12 cellular contexts compared by ENCODE assay signal in genomic region chr20:31548823-31549512, GRCh38. TPM values are rescaled to one million over a fixed set of nuclear protein-coding genes. Genes with fewer than 3 reads are reported as not detected.
DNase-seq lines count a peak whose midpoint lies in the region; ATAC-seq and TF ChIP-seq lines count a peak whose summit lies in the region.
"Had no signal": no experiment of that assay in that cellular context is flagged by ENCODE, and none has a peak within 500 bp of the region (broad histone marks: within the 10 kb centered on the region; RNA-seq: fewer than 3 reads in every experiment).

No MANE protein-coding gene starts in this region.

- H3K9me3 ChIP-seq in SK-N-MC (ENCODE audit: low read depth, low read length) (no peaks in the 10 kb centered on the region), tibial artery (no peaks in the 10 kb centered on the region)

- H3K36me3 ChIP-seq in SK-N-MC (ENCODE audit: insufficient read depth, low read length) (peaks cover 61% of the 10 kb centered on the region), tibial artery (peaks cover 27 to 72% (median 46%) of the 10 kb centered on the region in 3 donors)

- peak overlapping the region; percentile 90 to 95 for H3K27ac Mint-ChIP-seq in natural killer cell treated with Interleukin-12 subunit alpha and Interleukin-12 subunit beta and Interleukin-15 and Interleukin-18, amount 100 ng/mL, for 72 hours
- H3K27ac Mint-ChIP-seq in natural killer cell: peak overlapping the region in 1 of 2 donors; percentile 96

- peak overlapping the region; percentile 90 for H3K4me3 Mint-ChIP-seq in natural killer cell treated with Interleukin-12 subunit alpha and Interleukin-12 subunit beta and Interleukin-15 and Interleukin-18, amount 100 ng/mL, for 72 hours
- H3K4me3 Mint-ChIP-seq in natural killer cell: no peak overlapping the region

- no peaks in the 10 kb centered on the region for H3K9me3 Mint-ChIP-seq in natural killer cell treated with Interleukin-12 subunit alpha and Interleukin-12 subunit beta and Interleukin-15 and Interleukin-18, amount 100 ng/mL, for 72 hours
- H3K9me3 Mint-ChIP-seq in natural killer cell: no peaks in the 10 kb centered on the region

- DNase-seq in natural killer cell treated with Interleukin-12 subunit alpha and Interleukin-12 subunit beta and Interleukin-15 and Interleukin-18, amount 100 ng/mL, for 72 hours (ENCODE audit: low spot score): no peak
- DNase-seq in natural killer cell: no peak
- no peak for DNase-seq in SK-N-MC (ENCODE audit: low read depth, low spot score)
- no peak for DNase-seq in epithelial cell of prostate (ENCODE audit: low read depth, low spot score)
- no peak for DNase-seq in NCI-H2171 treated with DMSO at 0.1 percent for 48 hours (lab: John Stamatoyannopoulos, UW)
- no peak for DNase-seq in tibial artery
- no peak for DNase-seq in NCI-H446 treated with DMSO at 0.1 percent for 48 hours (lab: John Stamatoyannopoulos, UW)
- DNase-seq: activated CD8-positive, alpha-beta memory T cell treated with anti-CD3 and anti-CD28 coated beads for 24 hours; NCI-H2029 treated with DMSO at 0.1 percent for 48 hours; SHP77; stimulated activated naive CD4-positive, alpha-beta T cell treated with Interleukin-2 at 50 U/mL for 16 hours had no signal

- H3K36me3 Mint-ChIP-seq in natural killer cell treated with Interleukin-12 subunit alpha and Interleukin-12 subunit beta and Interleukin-15 and Interleukin-18, amount 100 ng/mL, for 72 hours: peaks cover 16% of the 10 kb centered on the region
- H3K36me3 Mint-ChIP-seq in natural killer cell: no peaks in the 10 kb centered on the region

- peaks cover 16 to 33% of the 10 kb centered on the region in 2 donors for H3K4me1 Mint-ChIP-seq in natural killer cell treated with Interleukin-12 subunit alpha and Interleukin-12 subunit beta and Interleukin-15 and Interleukin-18, amount 100 ng/mL, for 72 hours (ENCODE audit: low read depth in 2 of 2)
- H3K4me1 Mint-ChIP-seq in natural killer cell: peaks cover 20 to 29% of the 10 kb centered on the region in 2 donors

- H3K27ac ChIP-seq in SK-N-MC: no peak overlapping the region
- peak overlapping the region; percentile 89 for H3K27ac ChIP-seq in epithelial cell of prostate
- H3K27ac ChIP-seq in tibial artery: no peak overlapping the region

- no peaks in the 10 kb centered on the region for H3K27me3 Mint-ChIP-seq in natural killer cell treated with Interleukin-12 subunit alpha and Interleukin-12 subunit beta and Interleukin-15 and Interleukin-18, amount 100 ng/mL, for 72 hours
- H3K27me3 Mint-ChIP-seq in natural killer cell (ENCODE audit: low read depth in 2 of 2): no peaks in the 10 kb centered on the region

- H3K4me3 ChIP-seq in SK-N-MC: peak overlapping the region; percentile 80
- no peak overlapping the region for H3K4me3 ChIP-seq in tibial artery

- H3K27me3 ChIP-seq in tibial artery: no peaks in the 10 kb centered on the region

- peaks cover 0 to 16% (median 9%) of the 10 kb centered on the region in 4 donors for H3K4me1 ChIP-seq in tibial artery

- peak overlapping the region; percentile 98 for H3K9ac ChIP-seq in SK-N-MC (ENCODE audit: insufficient read length)

- intact Hi-C loops in natural killer cell (cut with micrococcal nuclease): no loop called here
- intact Hi-C loops in tibial artery (cut with DNase I; ENCODE audit: low total_unique reads): no loop called here

- no peak for TF ChIP-seq CTCF in natural killer cell (IDR thresholded peaks at IDR 0.05)
- no peak for TF ChIP-seq CTCF in tibial artery (IDR thresholded peaks at IDR 0.05)

- ATAC-seq in natural killer cell treated with Interleukin-12 subunit alpha and Interleukin-12 subunit beta and Interleukin-15 and Interleukin-18, amount 100 ng/mL, for 72 hours: no peak
- no peak for ATAC-seq in natural killer cell
- no peak for ATAC-seq in HG03175 (IDR thresholded peaks at IDR 0.05; ENCODE audit: unreplicated experiment)

RNA-seq across cellular contexts. Expression of gene HM13, which starts 34.7 kb away (rescaled TPM):
- 100 to 1,000 TPM; 233 to 257 TPM for total RNA-seq in natural killer cell treated with Interleukin-12 subunit alpha and Interleukin-12 subunit beta and Interleukin-15 and Interleukin-18, amount 100 ng/mL, for 72 hours
- 100 to 1,000 TPM in 2 of 3 donors, 10 to 100 TPM in 1; 97.5 to 135 (median 104) TPM for total RNA-seq in natural killer cell

RNA-seq across cellular contexts. Expression of gene ID1, which starts 56.1 kb away (rescaled TPM):
- 1 to 10 TPM in 1 of 2 donors, under 1 TPM in 1; 0.52 to 1.4 TPM for total RNA-seq in natural killer cell treated with Interleukin-12 subunit alpha and Interleukin-12 subunit beta and Interleukin-15 and Interleukin-18, amount 100 ng/mL, for 72 hours
- total RNA-seq in natural killer cell: 10 to 100 TPM in 1 of 3 donors, 1 to 10 TPM in 2; 5.6 to 10.1 (median 6.4) TPM
